In the genomic region with DNA sequence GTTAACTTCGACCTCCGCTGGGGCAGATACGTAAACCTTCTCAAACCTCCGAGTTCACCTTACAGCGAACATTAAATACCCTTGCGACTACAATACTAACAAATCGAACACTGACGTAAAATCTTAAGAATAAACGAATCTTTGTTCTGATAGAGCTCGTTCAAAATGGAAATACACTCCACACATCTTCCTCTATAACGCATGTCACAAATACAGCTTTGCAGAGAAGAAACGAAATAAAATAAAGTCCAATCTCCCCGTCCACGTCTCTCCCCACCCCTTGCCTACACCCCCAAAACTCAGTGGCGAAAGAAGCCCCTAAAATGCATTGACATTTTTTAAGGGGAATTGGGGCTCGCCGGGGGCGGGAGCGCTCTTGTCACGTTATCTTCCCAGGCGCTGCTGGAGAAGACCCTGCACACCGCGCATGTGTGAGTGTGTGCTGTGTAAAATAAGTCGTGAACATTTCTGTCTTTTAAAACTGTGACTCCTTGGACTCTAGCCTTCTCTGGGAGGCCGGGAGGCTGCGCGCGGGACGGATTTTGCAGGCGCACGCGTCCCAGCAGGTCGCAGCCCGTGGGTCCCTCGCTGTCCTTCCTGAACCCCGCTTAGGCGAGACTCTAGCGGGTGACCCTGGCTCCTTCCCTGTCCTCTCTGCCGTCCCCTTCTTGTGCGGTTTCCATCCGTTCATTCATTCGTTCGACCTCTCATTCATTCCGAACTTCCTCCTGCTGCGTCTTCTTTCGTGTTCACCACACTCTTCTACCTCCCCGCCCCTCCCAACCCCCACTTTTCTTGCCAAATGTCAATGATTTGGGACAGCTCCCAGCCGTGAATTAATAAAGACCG, we compare ENCODE assay signal across 9 cellular contexts.
DNase-seq lines count a peak whose midpoint lies in the region; ATAC-seq and TF ChIP-seq lines count a peak whose summit lies in the region.
"Had no signal": no experiment of that assay in that cellular context is flagged by ENCODE, and none has a peak within 500 bp of the region (broad histone marks: within the 10 kb centered on the region; RNA-seq: fewer than 3 reads in every experiment).

No MANE protein-coding gene starts in this region.

- peak overlapping the region; percentile 50 for H3K4me3 ChIP-seq in duodenal mucosa (ENCODE audit: low read depth in 1 of 2, low read length in 2 of 2)
- H3K4me3 ChIP-seq in neutrophil (ENCODE audit: low read depth in 1 of 2, low read length in 1 of 2), result peak overlapping the region; percentile 58 to 63

- H3K9me3 ChIP-seq in duodenal mucosa (ENCODE audit: control insufficient read depth in 1 of 2, low read length in 2 of 2) (peaks cover 0 to 9% of the 10 kb centered on the region in 2 donors), neutrophil (no peaks in the 10 kb centered on the region)

- no peak overlapping the region for H3K9ac ChIP-seq in duodenal mucosa (ENCODE audit: low read depth in 1 of 2, low read length in 2 of 2)

- peaks cover 86 to 97% of the 10 kb centered on the region in 2 donors for H3K27me3 ChIP-seq in duodenal mucosa (ENCODE audit: control insufficient read depth in 1 of 2, insufficient read depth in 2 of 2, low read length in 2 of 2)
- H3K27me3 ChIP-seq in neutrophil, result peaks cover 100% of the 10 kb centered on the region

- ATAC-seq in GM18511 (IDR thresholded peaks at IDR 0.05; ENCODE audit: unreplicated experiment), result no peak

- in situ Hi-C loops in KBM-7 (cut with MboI; ENCODE audit: low pct_unique_long_range_greater_than_20kb, low sequenced_read_pairs), result no loop called here

- H3K36me3 ChIP-seq in duodenal mucosa (ENCODE audit: control insufficient read depth in 1 of 2, insufficient read depth in 2 of 2, low read length in 2 of 2), result no peaks in the 10 kb centered on the region
- H3K36me3 ChIP-seq in neutrophil, result no peaks in the 10 kb centered on the region

- H3K4me1 ChIP-seq in duodenal mucosa (ENCODE audit: control insufficient read depth in 1 of 2, insufficient read depth in 2 of 2, low read length in 2 of 2) (peaks cover 19 to 42% of the 10 kb centered on the region in 2 donors), neutrophil (ENCODE audit: control insufficient read depth in 1 of 2, insufficient read depth in 1 of 2, low read depth in 1 of 2, low read length in 1 of 2) (peaks cover 67 to 80% of the 10 kb centered on the region in 2 experiments)

- peak; percentile 57 for DNase-seq in D341Med (ENCODE audit: low spot score)
- peak; percentile 66 for DNase-seq in KBM-7
- no peak for DNase-seq in NCI-H146 (lab: John Stamatoyannopoulos, UW)
- no peak for DNase-seq in LoVo (ENCODE audit: low spot score)
- DNase-seq in islet precursor cell, result no peak
- DNase-seq: activated naive CD4-positive, alpha-beta T cell treated with Interleukin-2 at 50 U/mL for 16 hours had no signal

- H3K27ac ChIP-seq in duodenal mucosa (ENCODE audit: low read depth, low read length), result no peak overlapping the region
- peak overlapping the region; percentile 49 for H3K27ac ChIP-seq in neutrophil

- no peak for TF ChIP-seq CTCF in neutrophil (IDR thresholded peaks at IDR 0.05)

Comparison
In these comparisons a context has a peak if more than half of its experiments do, and no peak if none do; other contexts are left out.
1. DNase-seq: peak in D341Med (single experiment) and KBM-7 (single experiment); none in NCI-H146 (single experiment), LoVo (single experiment) and islet precursor cell (single experiment).